Comparison of ENCODE assay signal across 11 cellular contexts in genomic region chr9:119004618-119004990, GRCh38.
A peak's percentile ranks its signal among the peaks of the same experiment; 100 is the strongest.
DNase-seq lines count a peak whose midpoint lies in the region; ATAC-seq and TF ChIP-seq lines count a peak whose summit lies in the region.
"Had no signal": no experiment of that assay in that cellular context is flagged by ENCODE, and none has a peak within 500 bp of the region (broad histone marks: within the 10 kb centered on the region; RNA-seq: fewer than 3 reads in every experiment).

No MANE protein-coding gene starts in this region.

- peak overlapping the region; percentile 71 for H3K9ac ChIP-seq in mesenchymal stem cell (ENCODE audit: low read length)
- H3K9ac ChIP-seq in PC-3 (ENCODE audit: low read length), result no peak overlapping the region
- H3K9ac ChIP-seq: KMS-11 had no signal

- intact Hi-C loops in vagina (cut with DNase I) (no loop called here), PC-3 (cut with micrococcal nuclease) (no loop called here)

- no peak overlapping the region for H4K8ac ChIP-seq in mesenchymal stem cell (ENCODE audit: low read length)

- H3K14ac ChIP-seq in mesenchymal stem cell (ENCODE audit: low read length in 2 of 2), result no peak overlapping the region

- H3K27ac ChIP-seq in mesenchymal stem cell (ENCODE audit: low read length, poor library complexity, severe bottlenecking), result peak overlapping the region; percentile 98
- H3K27ac ChIP-seq in vagina, result peak overlapping the region; percentile 34
- no peak overlapping the region for H3K27ac ChIP-seq in PC-3 (ENCODE audit: low read length)
- H3K27ac ChIP-seq: KMS-11, ovary, SK-N-MC had no signal

- H3K18ac ChIP-seq in mesenchymal stem cell (ENCODE audit: low read depth in 1 of 2, low read length in 2 of 2), result peak overlapping the region in 1 of 2 experiments; percentile 28

- no peak overlapping the region for H2BK5ac ChIP-seq in mesenchymal stem cell (ENCODE audit: low read depth, low read length, poor library complexity, severe bottlenecking)

- H3K4me3 ChIP-seq in epithelial cell of proximal tubule (ENCODE audit: low read depth, low read length) (no peak overlapping the region), mesenchymal stem cell (ENCODE audit: insufficient read depth in 1 of 2, low read depth in 1 of 2, low read length in 2 of 2) (no peak overlapping the region), vagina (no peak overlapping the region), PC-3 (ENCODE audit: low read length) (no peak overlapping the region)
- H3K4me3 ChIP-seq: ovary, SK-N-MC had no signal

- BruUV-seq in PC-3 (replicated peaks; lab: Mats Ljungman, UMichigan), result no TSS peak

- no peak overlapping the region for H4K91ac ChIP-seq in mesenchymal stem cell (ENCODE audit: low read length)

- no peak overlapping the region for H2BK15ac ChIP-seq in mesenchymal stem cell (ENCODE audit: low read depth, poor library complexity, severe bottlenecking)

- H3K4me2 ChIP-seq in mesenchymal stem cell (ENCODE audit: low read length, poor library complexity, severe bottlenecking) (no peak overlapping the region), PC-3 (ENCODE audit: low read length) (no peak overlapping the region)
- H3K4me2 ChIP-seq: KMS-11 had no signal

- ATAC-seq in PC-3, result no peak

- H2AFZ ChIP-seq in mesenchymal stem cell (ENCODE audit: low read depth, low read length) (no peak overlapping the region), PC-3 (ENCODE audit: low read length) (no peak overlapping the region)

- H3K9me2 ChIP-seq in PC-3 (replicated peaks; ENCODE audit: low read length), result no peaks in the 10 kb centered on the region

- H3F3A ChIP-seq in PC-3 (ENCODE audit: low read length, unreplicated experiment), result no peaks in the 10 kb centered on the region

- no peaks in the 10 kb centered on the region for H3K79me1 ChIP-seq in mesenchymal stem cell (replicated peaks; ENCODE audit: low read length, poor library complexity, severe bottlenecking)

- TF ChIP-seq POLR2A in vagina (IDR thresholded peaks at IDR 0.05), result no peak

- H2BK120ac ChIP-seq in mesenchymal stem cell (ENCODE audit: low read depth, low read length), result no peak overlapping the region

- H4K20me1 ChIP-seq in PC-3 (ENCODE audit: low read length), result no peaks in the 10 kb centered on the region

- DNase-seq in NCI-H226 (peak; percentile 92), epithelial cell of proximal tubule (ENCODE audit: low read depth) (peak; percentile 99), mesenchymal stem cell (peak; percentile 93), vagina (ENCODE audit: extremely low spot score in 2 of 2) (no peak), PC-3 (no peak), NCI-H526 treated with DMSO at 0.1 percent for 48 hours (lab: John Stamatoyannopoulos, UW) (no peak), NCI-H510A (lab: John Stamatoyannopoulos, UW) (no peak)
- DNase-seq: stimulated activated naive CD4-positive, alpha-beta T cell treated with Interleukin-2 at 50 U/mL for 16 hours had no signal

- H3K27me3 ChIP-seq in mesenchymal stem cell (ENCODE audit: control insufficient read depth in 1 of 2, insufficient read depth in 1 of 2, low read length in 2 of 2) (no peaks in the 10 kb centered on the region), vagina (no peaks in the 10 kb centered on the region), PC-3 (ENCODE audit: low read length) (no peaks in the 10 kb centered on the region)
- H3K27me3 ChIP-seq: ovary had no signal

- TF ChIP-seq CTCF in epithelial cell of proximal tubule (conservative IDR thresholded peaks at IDR 0.05; ENCODE audit: low read depth, low read length) (no peak), vagina (IDR thresholded peaks at IDR 0.05) (no peak), PC-3 (conservative IDR thresholded peaks at IDR 0.05; ENCODE audit: low read depth, low read length) (no peak)

- POLR2A ChIA-PET in PC-3 (lab: Charles Lee; ENCODE audit: unreplicated experiment), result no interaction called here

- no peak overlapping the region for H2BK12ac ChIP-seq in mesenchymal stem cell (ENCODE audit: low read length in 2 of 2)

- H3K4me1 ChIP-seq in mesenchymal stem cell (ENCODE audit: control insufficient read depth, insufficient read depth, low read depth, low read length) (peaks cover 1% of the 10 kb centered on the region), vagina (peaks cover 5% of the 10 kb centered on the region), PC-3 (ENCODE audit: insufficient read depth, low read length) (no peaks in the 10 kb centered on the region)

- no peaks in the 10 kb centered on the region for H3K9me3 ChIP-seq in mesenchymal stem cell (ENCODE audit: control insufficient read depth, low read length)
- H3K9me3 ChIP-seq in vagina, result no peaks in the 10 kb centered on the region
- no peaks in the 10 kb centered on the region for H3K9me3 ChIP-seq in PC-3 (ENCODE audit: low read length)
- H3K9me3 ChIP-seq: ovary had no signal

- no peak overlapping the region for H2AK5ac ChIP-seq in mesenchymal stem cell (ENCODE audit: low read length, severe bottlenecking)

- H3K79me2 ChIP-seq in PC-3 (ENCODE audit: low read length), result no peaks in the 10 kb centered on the region

- WGBS in mesenchymal stem cell, result 0% methylated on average over 2 of the region's 2 CpGs

- CTCF ChIA-PET in PC-3 (lab: Charles Lee), result no interaction called here

- no peak overlapping the region for H3K4ac ChIP-seq in mesenchymal stem cell (ENCODE audit: low read depth in 1 of 2, low read length in 2 of 2)

- no peak overlapping the region for H3K23ac ChIP-seq in mesenchymal stem cell (ENCODE audit: low read length in 2 of 2)

- H3K36me3 ChIP-seq in mesenchymal stem cell (ENCODE audit: control insufficient read depth in 1 of 2, insufficient read depth in 2 of 2, low read depth in 1 of 2, low read length in 2 of 2), result no peaks in the 10 kb centered on the region
- H3K36me3 ChIP-seq in vagina, result no peaks in the 10 kb centered on the region
- no peaks in the 10 kb centered on the region for H3K36me3 ChIP-seq in PC-3 (ENCODE audit: low read depth, low read length)
- H3K36me3 ChIP-seq: ovary had no signal

Comparison
In these comparisons a context has a peak if more than half of its experiments do, and no peak if none do; other contexts are left out.
1. DNase-seq: peak in NCI-H226 (single experiment), epithelial cell of proximal tubule (single experiment) and mesenchymal stem cell (single experiment); none in vagina (0 of 2), PC-3 (single experiment), NCI-H526 treated with DMSO at 0.1 percent for 48 hours (single experiment) and NCI-H510A (single experiment).